8 cellular contexts compared by ENCODE assay signal in genomic region chr11:77047007-77047927, GRCh38. TPM values are rescaled to one million over a fixed set of nuclear protein-coding genes. Genes with fewer than 3 reads are reported as not detected.
DNase-seq lines count a peak whose midpoint lies in the region; ATAC-seq, FAIRE-seq and TF ChIP-seq lines count a peak whose summit lies in the region.

No MANE protein-coding gene starts in this region.

- CTCF ChIA-PET in AG04450 (lab: Charles Lee) = interaction anchor here (0.5 to 2.8 kb wide), 56 partner anchors 8 to 948 kb away, joined by 3 to 156 read pairs (median 4); partner anchors contain the start of genes B3GNT6 and MYO7A

- DNase-seq in AG04450 (ENCODE audit: low read depth, low spot score) (peak; percentile 79), NCI-H2171 treated with DMSO at 0.1 percent for 48 hours (lab: John Stamatoyannopoulos, UW) (peak; percentile 91), cerebellum (ENCODE audit: low spot score) (peak; percentile 77), kidney (no peak)
- DNase-seq in stimulated activated CD4-positive, alpha-beta T cell treated with anti-CD3 and anti-CD28 coated beads, Interleukin-15, amount 100 ng/mL, for 24 hours = peak; percentile 75

- TF ChIP-seq CTCF in AG04450 (IDR thresholded peaks at IDR 0.05; ENCODE audit: low read depth, low read length) = peak; percentile 77
- peak; percentile 80 for TF ChIP-seq CTCF in VCaP (conservative IDR thresholded peaks at IDR 0.05)
- peak; percentile 79 for TF ChIP-seq CTCF in kidney (IDR thresholded peaks at IDR 0.05; ENCODE audit: borderline replicate concordance, extremely low read depth, insufficient read depth)

- H3K9me3 ChIP-seq in AG04450 (ENCODE audit: control insufficient read depth, insufficient read depth, low read length) (no peaks in the 10 kb centered on the region), kidney (ENCODE audit: control insufficient read depth in 1 of 2, low read length in 2 of 2) (no peaks in the 10 kb centered on the region)

- H3K9ac ChIP-seq in kidney (ENCODE audit: low read length in 2 of 2) = peak overlapping the region; percentile 31 to 44

- POLR2A ChIA-PET in AG04450 (lab: Yijun Ruan, JAX) = interaction anchor here (0.6 to 1.4 kb wide), 6 partner anchors 19 to 572 kb away, joined by 3 to 10 read pairs (median 6); partner anchors contain the start of gene CAPN5

- no peaks in the 10 kb centered on the region for H3K4me1 ChIP-seq in kidney (ENCODE audit: control insufficient read depth in 1 of 2, insufficient read depth in 1 of 2, low read depth in 1 of 2, low read length in 2 of 2)

- no peaks in the 10 kb centered on the region for H3K27me3 ChIP-seq in AG04450 (ENCODE audit: control insufficient read depth, insufficient read depth, low read length)

- no peak overlapping the region for H3K27ac ChIP-seq in AG04450 (ENCODE audit: low read depth, low read length)
- peak overlapping the region; percentile 61 for H3K27ac ChIP-seq in VCaP
- peak overlapping the region; percentile 53 to 75 for H3K27ac ChIP-seq in kidney (ENCODE audit: low read depth in 2 of 2, low read length in 2 of 2)

- peak; percentile 68 for ATAC-seq in GM18858 (IDR thresholded peaks at IDR 0.05; ENCODE audit: unreplicated experiment)
- ATAC-seq in HG03108 (IDR thresholded peaks at IDR 0.05; ENCODE audit: unreplicated experiment) = peak; percentile 80

- FAIRE-seq in kidney (lab: Jason Lieb, UNC) = peak; percentile 99

- H3K4me3 ChIP-seq in AG04450 (ENCODE audit: low read depth, low read length) (peak overlapping the region; percentile 59), kidney (ENCODE audit: low read length in 2 of 2) (peak overlapping the region; percentile 68 to 71)

- intact Hi-C loops in kidney (cut with DNase I) = no loop called here

- H3K36me3 ChIP-seq in kidney (ENCODE audit: control insufficient read depth in 1 of 2, insufficient read depth in 2 of 2, low read length in 2 of 2) = no peaks in the 10 kb centered on the region

RNA-seq across cellular contexts. Expression of gene B3GNT6, which starts 13.1 kb away (rescaled TPM):
- polyA plus RNA-seq in AG04450 (2011; rRNA removed) = not detected in 2 replicates
- polyA minus RNA-seq in AG04450 (2011; rRNA and poly(A)+ RNA removed) = not detected in 2 replicates
- not detected for total RNA-seq in cerebellum
- total RNA-seq in kidney = not detected
- not detected for polyA plus RNA-seq in kidney (ENCODE audit: insufficient read depth, low read depth, low replicate concordance)

RNA-seq across cellular contexts. Expression of gene CAPN5, which starts 19.5 kb away (rescaled TPM):
- polyA plus RNA-seq in AG04450 (2011; rRNA removed) (18.6 and 22.8 TPM in 2 replicates), kidney (ENCODE audit: insufficient read depth, low read depth, low replicate concordance) (20.0 TPM)
- polyA minus RNA-seq in AG04450 (2011; rRNA and poly(A)+ RNA removed) = 19.5 and 24.8 TPM in 2 replicates
- total RNA-seq in cerebellum (9.3 TPM), kidney (36.0 TPM)

RNA-seq across cellular contexts. Expression of gene OMP, which starts 55.4 kb away (rescaled TPM):
- polyA plus RNA-seq in AG04450 (2011; rRNA removed) (not detected in 2 replicates), kidney (ENCODE audit: insufficient read depth, low read depth, low replicate concordance) (not detected)
- polyA minus RNA-seq in AG04450 (2011; rRNA and poly(A)+ RNA removed) = 0.65 and 0.78 TPM in 2 replicates
- total RNA-seq in cerebellum (1.1 TPM), kidney (1.8 TPM)
